Comparison of ENCODE assay signal across 10 cellular contexts in the genomic region with DNA sequence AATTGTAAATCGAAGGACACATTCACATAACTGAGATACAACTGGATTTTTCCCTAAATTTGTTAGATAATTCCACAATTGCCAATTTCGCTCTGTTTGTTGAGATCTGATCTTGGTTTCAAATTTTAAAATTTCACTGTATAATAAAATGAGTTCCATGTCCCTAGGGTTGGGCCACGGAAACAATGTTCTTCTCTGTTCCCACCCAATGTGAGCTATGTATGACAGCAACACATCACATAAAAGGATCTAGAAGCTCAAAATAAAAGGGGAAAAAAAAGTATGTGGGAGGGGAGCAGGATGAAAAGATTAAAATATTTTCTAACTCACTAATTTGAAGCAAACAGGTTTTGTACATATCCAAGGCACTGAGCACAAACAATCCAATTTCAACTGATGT.
DNase-seq lines count a peak whose midpoint lies in the region; ATAC-seq and TF ChIP-seq lines count a peak whose summit lies in the region.
"Had no signal": no experiment of that assay in that cellular context is flagged by ENCODE, and none has a peak within 500 bp of the region (broad histone marks: within the 10 kb centered on the region; RNA-seq: fewer than 3 reads in every experiment).

No MANE protein-coding gene starts in this region.

- H3K4me3 ChIP-seq in stomach = no peak overlapping the region

- peaks cover 71% of the 10 kb centered on the region for H3K4me1 Mint-ChIP-seq in activated CD4-positive, alpha-beta memory T cell treated with anti-CD3 and anti-CD28 coated beads for 36 hours (ENCODE audit: low read depth)
- H3K4me1 Mint-ChIP-seq in activated CD4-positive, alpha-beta memory T cell treated with anti-CD3 and anti-CD28 coated beads, Interleukin-2, amount 10 ng/mL, durations not matched to agents 7 days and 5 days = peaks cover 49% of the 10 kb centered on the region
- peaks cover 58% of the 10 kb centered on the region for H3K4me1 Mint-ChIP-seq in activated naive CD8-positive, alpha-beta T cell treated with anti-CD3 and anti-CD28 coated beads for 36 hours

- POLR2A ChIA-PET in activated CD4-positive, alpha-beta memory T cell treated with anti-CD3 and anti-CD28 coated beads for 36 hours (lab: Charles Lee) = interaction anchor here (0.6 to 1.6 kb wide), 9 partner anchors 15 to 462 kb away, joined by 3 to 8 read pairs (median 5); no protein-coding TSS in a partner anchor
- POLR2A ChIA-PET in activated CD4-positive, alpha-beta memory T cell treated with anti-CD3 and anti-CD28 coated beads, Interleukin-2, amount 10 ng/mL, durations not matched to agents 7 days and 5 days (lab: Charles Lee) = interaction anchor here (0.9 to 2.4 kb wide), 17 partner anchors 9 to 146 kb away, joined by 3 to 17 read pairs (median 5); no protein-coding TSS in a partner anchor

- H3K27ac ChIP-seq in layer of hippocampus (ENCODE audit: low read depth, low read length) = peak overlapping the region; percentile 6
- H3K27ac ChIP-seq in stomach = peak overlapping the region in 4 of 5 donors; percentile 12 to 48 (median 34)
- H3K27ac ChIP-seq: KMS-11, parathyroid adenoma had no signal

- ATAC-seq in GM18858 (IDR thresholded peaks at IDR 0.05; ENCODE audit: unreplicated experiment) = no peak
- ATAC-seq in HG02852 (IDR thresholded peaks at IDR 0.05; ENCODE audit: unreplicated experiment) = no peak
- no peak for ATAC-seq in HG03571 (IDR thresholded peaks at IDR 0.05; ENCODE audit: unreplicated experiment)

- CTCF ChIA-PET in activated CD4-positive, alpha-beta memory T cell treated with anti-CD3 and anti-CD28 coated beads for 36 hours (lab: Charles Lee) = interaction anchor here (0.5 to 4.4 kb wide), 62 partner anchors 8 to 532 kb away, joined by 3 to 90 read pairs (median 4); no protein-coding TSS in a partner anchor
- CTCF ChIA-PET in activated CD4-positive, alpha-beta memory T cell treated with anti-CD3 and anti-CD28 coated beads, Interleukin-2, amount 10 ng/mL, durations not matched to agents 7 days and 5 days (lab: Charles Lee) = interaction anchor here (0.8 to 4.4 kb wide), 43 partner anchors 9 to 473 kb away, joined by 3 to 57 read pairs (median 4); no protein-coding TSS in a partner anchor

- H3K36me3 ChIP-seq in stomach = peaks cover 0 to 3% (median 2%) of the 10 kb centered on the region in 4 donors

- WGBS in stomach, 5 donors = 68 to 86% (median 77%) methylated on average over 3 of the region's 3 CpGs

- H3K36me3 Mint-ChIP-seq in activated CD4-positive, alpha-beta memory T cell treated with anti-CD3 and anti-CD28 coated beads for 36 hours = peaks cover 13% of the 10 kb centered on the region
- peaks cover 22% of the 10 kb centered on the region for H3K36me3 Mint-ChIP-seq in activated CD4-positive, alpha-beta memory T cell treated with anti-CD3 and anti-CD28 coated beads, Interleukin-2, amount 10 ng/mL, durations not matched to agents 7 days and 5 days (ENCODE audit: low read depth)
- peaks cover 24% of the 10 kb centered on the region for H3K36me3 Mint-ChIP-seq in activated naive CD8-positive, alpha-beta T cell treated with anti-CD3 and anti-CD28 coated beads for 36 hours

- no peak for TF ChIP-seq CTCF in stomach (IDR thresholded peaks at IDR 0.05)

- H3K9me3 Mint-ChIP-seq in activated CD4-positive, alpha-beta memory T cell treated with anti-CD3 and anti-CD28 coated beads for 36 hours = no peaks in the 10 kb centered on the region
- H3K9me3 Mint-ChIP-seq in activated CD4-positive, alpha-beta memory T cell treated with anti-CD3 and anti-CD28 coated beads, Interleukin-2, amount 10 ng/mL, durations not matched to agents 7 days and 5 days = no peaks in the 10 kb centered on the region
- H3K9me3 Mint-ChIP-seq in activated naive CD8-positive, alpha-beta T cell treated with anti-CD3 and anti-CD28 coated beads for 36 hours = no peaks in the 10 kb centered on the region

- DNase-seq in activated CD4-positive, alpha-beta memory T cell treated with anti-CD3 and anti-CD28 coated beads for 36 hours = no peak
- no peak for DNase-seq in activated CD4-positive, alpha-beta memory T cell treated with anti-CD3 and anti-CD28 coated beads, Interleukin-2, amount 10 ng/mL, durations not matched to agents 7 days and 5 days
- DNase-seq in activated naive CD8-positive, alpha-beta T cell treated with anti-CD3 and anti-CD28 coated beads for 36 hours = no peak
- no peak for DNase-seq in stomach

- no peaks in the 10 kb centered on the region for H3K27me3 Mint-ChIP-seq in activated CD4-positive, alpha-beta memory T cell treated with anti-CD3 and anti-CD28 coated beads for 36 hours
- H3K27me3 Mint-ChIP-seq in activated CD4-positive, alpha-beta memory T cell treated with anti-CD3 and anti-CD28 coated beads, Interleukin-2, amount 10 ng/mL, durations not matched to agents 7 days and 5 days = no peaks in the 10 kb centered on the region
- no peaks in the 10 kb centered on the region for H3K27me3 Mint-ChIP-seq in activated naive CD8-positive, alpha-beta T cell treated with anti-CD3 and anti-CD28 coated beads for 36 hours

- intact Hi-C loops in activated CD4-positive, alpha-beta memory T cell treated with anti-CD3 and anti-CD28 coated beads for 36 hours (cut with micrococcal nuclease) = loop anchor here (1.0 kb wide), 2 partner anchors 58 to 143 kb away; no protein-coding TSS in a partner anchor
- intact Hi-C loops in stomach (cut with DNase I; ENCODE audit: low total_unique reads) = loop anchor here (10.0 kb wide), 1 partner anchor 145 kb away; no protein-coding TSS in a partner anchor

- no peaks in the 10 kb centered on the region for H3K9me3 ChIP-seq in stomach

- no peak for TF ChIP-seq EP300 in stomach (IDR thresholded peaks at IDR 0.05)

- H3K27me3 ChIP-seq in layer of hippocampus (ENCODE audit: control insufficient read depth, insufficient read depth, low read length) (no peaks in the 10 kb centered on the region), stomach (no peaks in the 10 kb centered on the region)

- peaks cover 20 to 59% (median 35%) of the 10 kb centered on the region in 4 donors for H3K4me1 ChIP-seq in stomach
- H3K4me1 ChIP-seq: parathyroid adenoma had no signal

- no peak for TF ChIP-seq POLR2A in stomach (IDR thresholded peaks at IDR 0.05)

- H3K4me3 Mint-ChIP-seq in activated CD4-positive, alpha-beta memory T cell treated with anti-CD3 and anti-CD28 coated beads for 36 hours = no peak overlapping the region
- H3K4me3 Mint-ChIP-seq in activated CD4-positive, alpha-beta memory T cell treated with anti-CD3 and anti-CD28 coated beads, Interleukin-2, amount 10 ng/mL, durations not matched to agents 7 days and 5 days = no peak overlapping the region
- peak overlapping the region; percentile 20 for H3K4me3 Mint-ChIP-seq in activated naive CD8-positive, alpha-beta T cell treated with anti-CD3 and anti-CD28 coated beads for 36 hours

- peak overlapping the region; percentile 11 for H3K27ac Mint-ChIP-seq in activated CD4-positive, alpha-beta memory T cell treated with anti-CD3 and anti-CD28 coated beads for 36 hours
- H3K27ac Mint-ChIP-seq in activated CD4-positive, alpha-beta memory T cell treated with anti-CD3 and anti-CD28 coated beads, Interleukin-2, amount 10 ng/mL, durations not matched to agents 7 days and 5 days = no peak overlapping the region
- peak overlapping the region; percentile 56 for H3K27ac Mint-ChIP-seq in activated naive CD8-positive, alpha-beta T cell treated with anti-CD3 and anti-CD28 coated beads for 36 hours
